In the genomic region with DNA sequence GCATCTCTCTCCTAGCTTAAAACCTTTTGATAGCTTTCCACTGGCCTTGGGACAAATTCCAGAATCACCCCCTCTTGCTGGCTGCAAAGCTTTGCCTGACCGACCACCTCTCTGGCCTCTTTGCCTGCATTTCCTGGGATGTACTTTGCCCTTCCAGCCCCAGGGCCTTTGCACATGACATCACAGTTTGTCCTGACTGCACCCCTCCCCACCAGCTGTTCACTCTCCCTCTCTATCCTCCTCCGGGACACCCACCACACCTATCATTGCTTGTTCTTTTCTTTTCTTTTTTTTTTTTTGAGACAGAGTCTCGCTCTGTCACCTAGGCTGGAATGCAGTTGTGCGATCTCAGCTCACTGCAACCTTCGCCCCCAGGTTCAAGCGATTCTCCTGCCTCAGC, we compare ENCODE assay signal across 26 cellular contexts. TPM values are rescaled to one million over a fixed set of nuclear protein-coding genes. Genes with fewer than 3 reads are reported as not detected.
"Had no signal": no experiment of that assay in that cellular context is flagged by ENCODE, and none has a peak within 500 bp of the region (broad histone marks: within the 10 kb centered on the region; RNA-seq: fewer than 3 reads in every experiment).

No MANE protein-coding gene starts in this region.

- H3K4me3 Mint-ChIP-seq: activated CD4-positive, alpha-beta memory T cell treated with anti-CD3 and anti-CD28 coated beads, Interleukin-2, amount 10 ng/mL, durations not matched to agents 7 days and 5 days; activated CD4-positive, alpha-beta T cell treated with anti-CD3 and anti-CD28 coated beads, Interleukin-2, amount 10 ng/mL, durations not matched to agents 24 days and 14 days; activated T-cell treated with anti-CD3 and anti-CD28 coated beads, Interleukin-2, amount 50 U/mL, for 24 hours; endodermal cell; nephron; stimulated activated naive CD8-positive, alpha-beta T cell treated with anti-CD3 and anti-CD28 coated beads, Interleukin-15, amount 100 ng/mL, for 72 hours; type B pancreatic cell had no signal

- FAIRE-seq: islet of Langerhans had no signal

- ATAC-seq: esophagus mucosa; mucosa of descending colon; right cardiac atrium; stimulated activated naive CD8-positive, alpha-beta T cell treated with anti-CD3 and anti-CD28 coated beads, Interleukin-15, amount 100 ng/mL, for 72 hours had no signal

- H3K36me3 Mint-ChIP-seq: type B pancreatic cell had no signal

- H3K9me3 Mint-ChIP-seq: activated CD4-positive, alpha-beta memory T cell treated with anti-CD3 and anti-CD28 coated beads, Interleukin-2, amount 10 ng/mL, durations not matched to agents 7 days and 5 days; activated CD4-positive, alpha-beta T cell treated with anti-CD3 and anti-CD28 coated beads, Interleukin-2, amount 10 ng/mL, durations not matched to agents 24 days and 14 days; activated T-cell treated with anti-CD3 and anti-CD28 coated beads, Interleukin-2, amount 50 U/mL, for 24 hours; endodermal cell; nephron; stimulated activated naive CD8-positive, alpha-beta T cell treated with anti-CD3 and anti-CD28 coated beads, Interleukin-15, amount 100 ng/mL, for 72 hours; type B pancreatic cell had no signal

- H3K4me1 Mint-ChIP-seq: activated CD4-positive, alpha-beta memory T cell treated with anti-CD3 and anti-CD28 coated beads, Interleukin-2, amount 10 ng/mL, durations not matched to agents 7 days and 5 days; activated CD4-positive, alpha-beta T cell treated with anti-CD3 and anti-CD28 coated beads, Interleukin-2, amount 10 ng/mL, durations not matched to agents 24 days and 14 days; endodermal cell; nephron; stimulated activated naive CD8-positive, alpha-beta T cell treated with anti-CD3 and anti-CD28 coated beads, Interleukin-15, amount 100 ng/mL, for 72 hours had no signal

- DNase-seq: activated CD4-positive, alpha-beta memory T cell treated with anti-CD3 and anti-CD28 coated beads, Interleukin-2, amount 10 ng/mL, durations not matched to agents 7 days and 5 days; activated CD4-positive, alpha-beta T cell treated with anti-CD3 and anti-CD28 coated beads, Interleukin-2, amount 10 ng/mL, durations not matched to agents 24 days and 14 days; activated CD4-positive, CD25-positive, alpha-beta regulatory T cell treated with anti-CD3 and anti-CD28 coated beads, Interleukin-2, amount 50 U/mL, for 72 hours; activated CD8-positive, alpha-beta memory T cell treated with anti-CD3 and anti-CD28 coated beads, Interleukin-2, amount 50 U/mL, for 48 hours; activated gamma-delta T cell; activated naive CD4-positive, alpha-beta T cell treated with anti-CD3 and anti-CD28 coated beads, Interleukin-2, amount 50 U/mL, for 16 hours; activated T-cell treated with anti-CD3 and anti-CD28 coated beads, Interleukin-2, amount 50 U/mL, for 24 hours; amniotic stem cell; caudate nucleus; endodermal cell; foreskin fibroblast; left ventricle myocardium inferior; mucosa of descending colon; posterior cingulate gyrus; spleen; stimulated activated naive CD8-positive, alpha-beta T cell treated with anti-CD3 and anti-CD28 coated beads, Interleukin-15, amount 100 ng/mL, for 72 hours; substantia nigra had no signal

- H3K27ac Mint-ChIP-seq: activated CD4-positive, alpha-beta memory T cell treated with anti-CD3 and anti-CD28 coated beads, Interleukin-2, amount 10 ng/mL, durations not matched to agents 7 days and 5 days; activated CD4-positive, alpha-beta T cell treated with anti-CD3 and anti-CD28 coated beads, Interleukin-2, amount 10 ng/mL, durations not matched to agents 24 days and 14 days; activated T-cell treated with anti-CD3 and anti-CD28 coated beads, Interleukin-2, amount 50 U/mL, for 24 hours; endodermal cell; nephron; type B pancreatic cell had no signal

- H3K9me3 ChIP-seq: left ventricle myocardium inferior, mucosa of descending colon, spleen had no signal

- H3K27me3 ChIP-seq: spleen had no signal

- H3K27ac ChIP-seq: left ventricle myocardium inferior, spleen had no signal

- H3K4me3 ChIP-seq: left ventricle myocardium inferior, lung, mucosa of descending colon, spleen had no signal

- H3K27me3 Mint-ChIP-seq: activated CD4-positive, alpha-beta memory T cell treated with anti-CD3 and anti-CD28 coated beads, Interleukin-2, amount 10 ng/mL, durations not matched to agents 7 days and 5 days; activated CD4-positive, alpha-beta T cell treated with anti-CD3 and anti-CD28 coated beads, Interleukin-2, amount 10 ng/mL, durations not matched to agents 24 days and 14 days; activated T-cell treated with anti-CD3 and anti-CD28 coated beads, Interleukin-2, amount 50 U/mL, for 24 hours; stimulated activated naive CD8-positive, alpha-beta T cell treated with anti-CD3 and anti-CD28 coated beads, Interleukin-15, amount 100 ng/mL, for 72 hours; type B pancreatic cell had no signal

RNA-seq across cellular contexts. Expression of a gene that starts 7.9 kb away (rescaled TPM):
- total RNA-seq: activated CD4-positive, alpha-beta memory T cell treated with anti-CD3 and anti-CD28 coated beads, Interleukin-2, amount 10 ng/mL, durations not matched to agents 7 days and 5 days; activated CD4-positive, alpha-beta T cell treated with anti-CD3 and anti-CD28 coated beads, Interleukin-2, amount 10 ng/mL, durations not matched to agents 24 days and 14 days; endodermal cell; esophagus mucosa; left ventricle myocardium inferior; mesenteric fat pad; mucosa of descending colon; myocyte; osteoblast; right cardiac atrium; spleen had no signal
- polyA plus RNA-seq: right cardiac atrium had no signal
